Comparison of ENCODE assay signal across 1 cellular context in genomic region chr2:177263451-177264208, GRCh38.
TF ChIP-seq lines count a peak whose summit lies in the region.

No MANE protein-coding gene starts in this region.

TF ChIP-seq in K562, 482 proteins besides CTCF, POLR2A, EP300 and RAD21 (continued from another document and continues in another):
- TF ChIP-seq STAT6 (CRISPR knock-in tag; IDR thresholded peaks at IDR 0.05) (peak; percentile 43; the same call in 1 of the 2 replicates), NFE2 (IDR thresholded peaks at IDR 0.05; ENCODE audit: low read depth) (peak; percentile 97), GTF2F1 (IDR thresholded peaks at IDR 0.05; ENCODE audit: low read depth, low read length) (0 out of 2 replicates have a peak, but pooled peaks have one; percentile 71), BRD4 (IDR thresholded peaks at IDR 0.05) (peak; percentile 85; the same call in 1 of the 2 replicates), CHD4 (IDR thresholded peaks at IDR 0.05; ENCODE audit: insufficient read depth, insufficient replicate concordance, low read depth, low read length, poor library complexity, severe bottlenecking) (no peak), NFE2L1 (tag; IDR thresholded peaks at IDR 0.05; ENCODE audit: borderline replicate concordance, low read depth) (no peak; the same call in 1 of the 2 replicates), USF2 (CRISPR knock-in tag; IDR thresholded peaks at IDR 0.05) (no peak), ELF4 (CRISPR knock-in tag; IDR thresholded peaks at IDR 0.05) (peak; percentile 88), CBX3 (IDR thresholded peaks at IDR 0.05; ENCODE audit: borderline replicate concordance in 1 of 2, low read length in 2 of 2) (peak in 1 of 2 experiments; percentile 96; a peak in 2 of 3 replicates), SRSF3 (IDR thresholded peaks at IDR 0.05; ENCODE audit: insufficient read depth, low read length) (peak; percentile 50), RERE (CRISPR knock-in tag; IDR thresholded peaks at IDR 0.05; ENCODE audit: borderline replicate concordance) (peak; percentile 88; the same call in 1 of the 2 replicates), TCFL5 (CRISPR knock-in tag; conservative IDR thresholded peaks at IDR 0.05) (no peak), HNRNPH1 (optimal IDR thresholded peaks at IDR 0.05; ENCODE audit: low read depth, low read length) (no peak), C11orf30 (IDR thresholded peaks at IDR 0.05; ENCODE audit: low read depth) (peak; percentile 88), CBFA2T2 (conservative IDR thresholded peaks at IDR 0.05) (no peak), ARID1B (IDR thresholded peaks at IDR 0.05) (peak; percentile 75), ZFP36 (IDR thresholded peaks at IDR 0.05; ENCODE audit: low read depth, low read length, partially characterized antibody) (no peak), CC2D1A (IDR thresholded peaks at IDR 0.05) (peak; percentile 33), ESRRA (IDR thresholded peaks at IDR 0.05; ENCODE audit: borderline replicate concordance, low read depth) (peak; percentile 69; the same call in 1 of the 2 replicates), STAT5B (CRISPR knock-in tag; IDR thresholded peaks at IDR 0.05) (no peak)
- TF ChIP-seq, protein P1, sequence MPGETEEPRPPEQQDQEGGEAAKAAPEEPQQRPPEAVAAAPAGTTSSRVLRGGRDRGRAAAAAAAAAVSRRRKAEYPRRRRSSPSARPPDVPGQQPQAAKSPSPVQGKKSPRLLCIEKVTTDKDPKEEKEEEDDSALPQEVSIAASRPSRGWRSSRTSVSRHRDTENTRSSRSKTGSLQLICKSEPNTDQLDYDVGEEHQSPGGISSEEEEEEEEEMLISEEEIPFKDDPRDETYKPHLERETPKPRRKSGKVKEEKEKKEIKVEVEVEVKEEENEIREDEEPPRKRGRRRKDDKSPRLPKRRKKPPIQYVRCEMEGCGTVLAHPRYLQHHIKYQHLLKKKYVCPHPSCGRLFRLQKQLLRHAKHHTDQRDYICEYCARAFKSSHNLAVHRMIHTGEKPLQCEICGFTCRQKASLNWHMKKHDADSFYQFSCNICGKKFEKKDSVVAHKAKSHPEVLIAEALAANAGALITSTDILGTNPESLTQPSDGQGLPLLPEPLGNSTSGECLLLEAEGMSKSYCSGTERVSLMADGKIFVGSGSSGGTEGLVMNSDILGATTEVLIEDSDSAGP (CRISPR knock-in tag; IDR thresholded peaks at IDR 0.05) = no peak
- TF ChIP-seq, protein P2, sequence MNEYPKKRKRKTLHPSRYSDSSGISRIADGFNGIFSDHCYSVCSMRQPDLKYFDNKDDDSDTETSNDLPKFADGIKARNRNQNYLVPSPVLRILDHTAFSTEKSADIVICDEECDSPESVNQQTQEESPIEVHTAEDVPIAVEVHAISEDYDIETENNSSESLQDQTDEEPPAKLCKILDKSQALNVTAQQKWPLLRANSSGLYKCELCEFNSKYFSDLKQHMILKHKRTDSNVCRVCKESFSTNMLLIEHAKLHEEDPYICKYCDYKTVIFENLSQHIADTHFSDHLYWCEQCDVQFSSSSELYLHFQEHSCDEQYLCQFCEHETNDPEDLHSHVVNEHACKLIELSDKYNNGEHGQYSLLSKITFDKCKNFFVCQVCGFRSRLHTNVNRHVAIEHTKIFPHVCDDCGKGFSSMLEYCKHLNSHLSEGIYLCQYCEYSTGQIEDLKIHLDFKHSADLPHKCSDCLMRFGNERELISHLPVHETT (CRISPR knock-in tag; conservative IDR thresholded peaks at IDR 0.05 in 1 of 2, IDR thresholded peaks at IDR 0.05 in 1 of 2) = peak in 1 of 2 experiments; percentile 87; a peak in 1 of 4 replicates
- TF ChIP-seq, protein P3, sequence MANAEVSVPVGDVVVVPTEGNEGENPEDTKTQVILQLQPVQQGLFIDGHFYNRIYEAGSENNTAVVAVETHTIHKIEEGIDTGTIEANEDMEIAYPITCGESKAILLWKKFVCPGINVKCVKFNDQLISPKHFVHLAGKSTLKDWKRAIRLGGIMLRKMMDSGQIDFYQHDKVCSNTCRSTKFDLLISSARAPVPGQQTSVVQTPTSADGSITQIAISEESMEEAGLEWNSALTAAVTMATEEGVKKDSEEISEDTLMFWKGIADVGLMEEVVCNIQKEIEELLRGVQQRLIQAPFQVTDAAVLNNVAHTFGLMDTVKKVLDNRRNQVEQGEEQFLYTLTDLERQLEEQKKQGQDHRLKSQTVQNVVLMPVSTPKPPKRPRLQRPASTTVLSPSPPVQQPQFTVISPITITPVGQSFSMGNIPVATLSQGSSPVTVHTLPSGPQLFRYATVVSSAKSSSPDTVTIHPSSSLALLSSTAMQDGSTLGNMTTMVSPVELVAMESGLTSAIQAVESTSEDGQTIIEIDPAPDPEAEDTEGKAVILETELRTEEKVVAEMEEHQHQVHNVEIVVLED (CRISPR knock-in tag; IDR thresholded peaks at IDR 0.05) = peak; percentile 60
- TF ChIP-seq, protein P4, sequence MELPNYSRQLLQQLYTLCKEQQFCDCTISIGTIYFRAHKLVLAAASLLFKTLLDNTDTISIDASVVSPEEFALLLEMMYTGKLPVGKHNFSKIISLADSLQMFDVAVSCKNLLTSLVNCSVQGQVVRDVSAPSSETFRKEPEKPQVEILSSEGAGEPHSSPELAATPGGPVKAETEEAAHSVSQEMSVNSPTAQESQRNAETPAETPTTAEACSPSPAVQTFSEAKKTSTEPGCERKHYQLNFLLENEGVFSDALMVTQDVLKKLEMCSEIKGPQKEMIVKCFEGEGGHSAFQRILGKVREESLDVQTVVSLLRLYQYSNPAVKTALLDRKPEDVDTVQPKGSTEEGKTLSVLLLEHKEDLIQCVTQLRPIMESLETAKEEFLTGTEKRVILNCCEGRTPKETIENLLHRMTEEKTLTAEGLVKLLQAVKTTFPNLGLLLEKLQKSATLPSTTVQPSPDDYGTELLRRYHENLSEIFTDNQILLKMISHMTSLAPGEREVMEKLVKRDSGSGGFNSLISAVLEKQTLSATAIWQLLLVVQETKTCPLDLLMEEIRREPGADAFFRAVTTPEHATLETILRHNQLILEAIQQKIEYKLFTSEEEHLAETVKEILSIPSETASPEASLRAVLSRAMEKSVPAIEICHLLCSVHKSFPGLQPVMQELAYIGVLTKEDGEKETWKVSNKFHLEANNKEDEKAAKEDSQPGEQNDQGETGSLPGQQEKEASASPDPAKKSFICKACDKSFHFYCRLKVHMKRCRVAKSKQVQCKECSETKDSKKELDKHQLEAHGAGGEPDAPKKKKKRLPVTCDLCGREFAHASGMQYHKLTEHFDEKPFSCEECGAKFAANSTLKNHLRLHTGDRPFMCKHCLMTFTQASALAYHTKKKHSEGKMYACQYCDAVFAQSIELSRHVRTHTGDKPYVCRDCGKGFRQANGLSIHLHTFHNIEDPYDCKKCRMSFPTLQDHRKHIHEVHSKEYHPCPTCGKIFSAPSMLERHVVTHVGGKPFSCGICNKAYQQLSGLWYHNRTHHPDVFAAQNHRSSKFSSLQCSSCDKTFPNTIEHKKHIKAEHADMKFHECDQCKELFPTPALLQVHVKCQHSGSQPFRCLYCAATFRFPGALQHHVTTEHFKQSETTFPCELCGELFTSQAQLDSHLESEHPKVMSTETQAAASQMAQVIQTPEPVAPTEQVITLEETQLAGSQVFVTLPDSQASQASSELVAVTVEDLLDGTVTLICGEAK (IDR thresholded peaks at IDR 0.05) = no peak
- TF ChIP-seq, protein P4 (CRISPR knock-in tag; IDR thresholded peaks at IDR 0.05) = peak; percentile 61
